ENCODE assay signal across 19 cellular contexts in the genomic region with DNA sequence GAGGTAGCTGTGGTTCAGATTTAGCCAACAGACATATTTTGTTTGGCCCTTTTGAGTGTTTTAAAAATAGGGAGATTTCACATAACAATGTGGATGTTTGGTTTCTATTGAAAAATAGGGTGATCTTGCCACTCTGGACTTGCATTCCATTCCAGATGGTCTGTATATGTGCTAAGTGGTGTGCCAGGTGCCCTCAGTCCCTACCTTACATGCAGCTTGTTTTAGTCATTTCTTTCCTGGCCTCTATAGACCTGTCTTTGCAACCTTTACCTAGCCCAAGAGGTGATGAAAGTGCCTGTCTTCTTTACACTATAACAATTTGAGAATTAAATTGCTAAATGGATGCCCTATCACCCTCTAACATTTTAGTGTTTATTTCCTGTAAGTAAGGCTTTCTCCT. TPM values are rescaled to one million over a fixed set of nuclear protein-coding genes. Genes with fewer than 3 reads are reported as not detected.
A peak's percentile ranks its signal among the peaks of the same experiment; 100 is the strongest.
DNase-seq lines count a peak whose midpoint lies in the region; ATAC-seq and TF ChIP-seq lines count a peak whose summit lies in the region.
"Had no signal": no experiment of that assay in that cellular context is flagged by ENCODE, and none has a peak within 500 bp of the region (broad histone marks: within the 10 kb centered on the region; RNA-seq: fewer than 3 reads in every experiment).

No MANE protein-coding gene starts in this region.

- H3K4me3 Mint-ChIP-seq in activated T-cell treated with anti-CD3 and anti-CD28 coated beads, Interleukin-2, amount 50 U/mL, for 72 hours, result peak overlapping the region in 1 of 2 donors; percentile 42
- H3K4me3 Mint-ChIP-seq in stimulated activated effector memory CD8-positive, alpha-beta T cell treated with anti-CD3 and anti-CD28 coated beads, Interleukin-12 subunit alpha, Interleukin-12 subunit beta, amount 100 ng/mL, for 72 hours, result no peak overlapping the region
- H3K4me3 Mint-ChIP-seq: HFFc6 had no signal

- H2AFZ ChIP-seq in PC-9, result no peak overlapping the region

- H3K36me3 Mint-ChIP-seq in activated T-cell treated with anti-CD3 and anti-CD28 coated beads, Interleukin-2, amount 50 U/mL, for 72 hours (ENCODE audit: insufficient read depth in 2 of 2), result peaks cover 3 to 12% of the 10 kb centered on the region in 2 donors
- peaks cover 42% of the 10 kb centered on the region for H3K36me3 Mint-ChIP-seq in stimulated activated effector memory CD8-positive, alpha-beta T cell treated with anti-CD3 and anti-CD28 coated beads, Interleukin-12 subunit alpha, Interleukin-12 subunit beta, amount 100 ng/mL, for 72 hours

- H3K9me3 ChIP-seq in PC-9 (ENCODE audit: insufficient read depth, low read depth), result no peaks in the 10 kb centered on the region
- H3K9me3 ChIP-seq in left lung, result no peaks in the 10 kb centered on the region
- no peaks in the 10 kb centered on the region for H3K9me3 ChIP-seq in A673 (ENCODE audit: low read depth, low read length, poor library complexity, severe bottlenecking)
- H3K9me3 ChIP-seq: colonic mucosa, uterus had no signal

- H3K9me2 ChIP-seq in PC-9 (ENCODE audit: insufficient read depth), result no peaks in the 10 kb centered on the region

- H4K20me1 ChIP-seq in PC-9 (ENCODE audit: insufficient read depth), result peaks cover 5% of the 10 kb centered on the region

- CTCF ChIA-PET in PC-9 (lab: Charles Lee) (no interaction called here), A673 (lab: Charles Lee) (no interaction called here)

- intact Hi-C loops in PC-9 (cut with micrococcal nuclease; ENCODE audit: unreplicated experiment), result no loop called here
- intact Hi-C loops in left lung (cut with DNase I), result no loop called here
- intact Hi-C loops in A673 (cut with micrococcal nuclease; ENCODE audit: unreplicated experiment), result no loop called here

- no peak for TF ChIP-seq CTCF in PC-9 (conservative IDR thresholded peaks at IDR 0.05)
- no peak for TF ChIP-seq CTCF in fibroblast of the aortic adventitia (IDR thresholded peaks at IDR 0.05; ENCODE audit: insufficient read depth, low read length)
- TF ChIP-seq CTCF in left lung (IDR thresholded peaks at IDR 0.05), result no peak
- no peak for TF ChIP-seq CTCF in A673 (conservative IDR thresholded peaks at IDR 0.05; ENCODE audit: low read depth, low read length)

- H3K27ac Mint-ChIP-seq in activated T-cell treated with anti-CD3 and anti-CD28 coated beads, Interleukin-2, amount 50 U/mL, for 72 hours, result peak overlapping the region; percentile 83
- peak overlapping the region; percentile 8 for H3K27ac Mint-ChIP-seq in stimulated activated effector memory CD8-positive, alpha-beta T cell treated with anti-CD3 and anti-CD28 coated beads, Interleukin-12 subunit alpha, Interleukin-12 subunit beta, amount 100 ng/mL, for 72 hours
- H3K27ac Mint-ChIP-seq: HFFc6 had no signal

- BruUV-seq in PC-9 (replicated peaks; lab: Mats Ljungman, UMichigan) (no TSS peak), A673 (replicated peaks; lab: Mats Ljungman, UMichigan) (no TSS peak)

- H3K36me3 ChIP-seq in PC-9 (ENCODE audit: low read depth) (no peaks in the 10 kb centered on the region), left lung (no peaks in the 10 kb centered on the region), A673 (ENCODE audit: insufficient read depth, low read length, poor library complexity, severe bottlenecking) (no peaks in the 10 kb centered on the region)
- H3K36me3 ChIP-seq: colonic mucosa, uterus had no signal

- H3K4me3 ChIP-seq in PC-9, result no peak overlapping the region
- no peak overlapping the region for H3K4me3 ChIP-seq in fibroblast of the aortic adventitia (ENCODE audit: low read depth, low read length)
- H3K4me3 ChIP-seq in left lung, result no peak overlapping the region
- H3K4me3 ChIP-seq in A673 (ENCODE audit: low read depth, low read length, poor library complexity, severe bottlenecking), result no peak overlapping the region
- H3K4me3 ChIP-seq: colonic mucosa, skin epidermis, uterus had no signal

- H3K4me2 ChIP-seq in PC-9, result no peak overlapping the region

- no peak for DNase-seq in activated T-cell treated with anti-CD3 and anti-CD28 coated beads, Interleukin-2, amount 50 U/mL, for 72 hours
- DNase-seq in activated T-cell treated with anti-CD3 and anti-CD28 coated beads, Interleukin-2, amount 50 U/mL, for 48 hours, result no peak
- no peak for DNase-seq in PC-9
- DNase-seq in fibroblast of the aortic adventitia (ENCODE audit: low read depth), result peak; percentile 62
- DNase-seq in stimulated activated effector memory CD8-positive, alpha-beta T cell treated with anti-CD3 and anti-CD28 coated beads, Interleukin-12 subunit alpha, Interleukin-12 subunit beta, amount 100 ng/mL, for 72 hours (ENCODE audit: low spot score in 2 of 2), result no peak
- no peak for DNase-seq in NK-92 (lab: John Stamatoyannopoulos, UW; ENCODE audit: unreplicated experiment)
- no peak for DNase-seq in left lung
- no peak for DNase-seq in A673 (ENCODE audit: low spot score)
- DNase-seq: C1 segment of cervical spinal cord, colonic mucosa, GF-D8, HFFc6, left cardiac atrium, NCI-H2107, NCI-H510A treated with DMSO at 0.1 percent for 48 hours, T-helper 9 cell, uterus had no signal

- POLR2A ChIA-PET in PC-9 (lab: Charles Lee; ENCODE audit: unreplicated experiment) (no interaction called here), A673 (lab: Charles Lee; ENCODE audit: low non-redundant PET) (no interaction called here)

- H3K9me3 Mint-ChIP-seq in activated T-cell treated with anti-CD3 and anti-CD28 coated beads, Interleukin-2, amount 50 U/mL, for 72 hours, result no peaks in the 10 kb centered on the region
- no peaks in the 10 kb centered on the region for H3K9me3 Mint-ChIP-seq in stimulated activated effector memory CD8-positive, alpha-beta T cell treated with anti-CD3 and anti-CD28 coated beads, Interleukin-12 subunit alpha, Interleukin-12 subunit beta, amount 100 ng/mL, for 72 hours
- H3K9me3 Mint-ChIP-seq: HFFc6 had no signal

- H3F3A ChIP-seq in PC-9 (ENCODE audit: insufficient read depth, low read depth), result no peaks in the 10 kb centered on the region; the same call in none of the 2 replicates

- H3K27me3 ChIP-seq in PC-9 (ENCODE audit: insufficient read depth, low read depth) (no peaks in the 10 kb centered on the region), left lung (no peaks in the 10 kb centered on the region), A673 (replicated peaks; ENCODE audit: insufficient read depth, low read depth, low read length, poor library complexity) (no peaks in the 10 kb centered on the region)
- H3K27me3 ChIP-seq: colonic mucosa, uterus had no signal

- H3K27ac ChIP-seq in PC-9, result peak overlapping the region; percentile 4; the same call in 1 of the 2 replicates
- no peak overlapping the region for H3K27ac ChIP-seq in left lung
- no peak overlapping the region for H3K27ac ChIP-seq in A673 (ENCODE audit: low read depth, low read length, poor library complexity, severe bottlenecking)
- H3K27ac ChIP-seq: colonic mucosa, uterus had no signal

- H3K4me1 Mint-ChIP-seq in activated T-cell treated with anti-CD3 and anti-CD28 coated beads, Interleukin-2, amount 50 U/mL, for 72 hours (ENCODE audit: low read depth), result peaks cover 78% of the 10 kb centered on the region
- H3K4me1 Mint-ChIP-seq in stimulated activated effector memory CD8-positive, alpha-beta T cell treated with anti-CD3 and anti-CD28 coated beads, Interleukin-12 subunit alpha, Interleukin-12 subunit beta, amount 100 ng/mL, for 72 hours, result peaks cover 81% of the 10 kb centered on the region

- H3K79me2 ChIP-seq in PC-9 (ENCODE audit: low read depth), result peaks cover 75% of the 10 kb centered on the region

- ATAC-seq in activated T-cell treated with anti-CD3 and anti-CD28 coated beads, Interleukin-2, amount 50 U/mL, for 72 hours (replicated peaks in 1 of 2), result peak in 1 of 2 donors; percentile 25
- peak; percentile 28 for ATAC-seq in stimulated activated effector memory CD8-positive, alpha-beta T cell treated with anti-CD3 and anti-CD28 coated beads, Interleukin-12 subunit alpha, Interleukin-12 subunit beta, amount 100 ng/mL, for 72 hours
- ATAC-seq in left lung, result no peak
- ATAC-seq: left cardiac atrium, SK-N-SH treated with all-trans-retinoic acid at 6 μM for 48 hours had no signal

- H3K4me1 ChIP-seq in PC-9 (replicated peaks; ENCODE audit: insufficient read depth) (no peaks in the 10 kb centered on the region), left lung (peaks cover 3 to 45% of the 10 kb centered on the region in 2 donors), A673 (ENCODE audit: insufficient read depth, low read length, poor library complexity, severe bottlenecking) (peaks cover 5% of the 10 kb centered on the region)
- H3K4me1 ChIP-seq: colonic mucosa, uterus had no signal

- H3K27me3 Mint-ChIP-seq in activated T-cell treated with anti-CD3 and anti-CD28 coated beads, Interleukin-2, amount 50 U/mL, for 72 hours (ENCODE audit: low read depth), result no peaks in the 10 kb centered on the region

RNA-seq across cellular contexts. Expression of gene EML4, which starts 11.1 kb away (rescaled TPM):
- 10 to 100 TPM; 79.2 to 82.2 TPM for total RNA-seq in activated T-cell treated with anti-CD3 and anti-CD28 coated beads, Interleukin-2, amount 50 U/mL, for 72 hours
- 52.0 and 64.1 TPM in 2 replicates for total RNA-seq in PC-9 (2021)
- 49.9 and 50.9 TPM in 2 replicates for total RNA-seq in fibroblast of the aortic adventitia (ENCODE audit: low replicate concordance)
- total RNA-seq in left lung, result 10 to 100 TPM; 77.5 to 79.3 TPM
- 93.7 and 103 TPM in 2 replicates for total RNA-seq in A673 (2021)
